9 cellular contexts compared by ENCODE assay signal in the genomic region with DNA sequence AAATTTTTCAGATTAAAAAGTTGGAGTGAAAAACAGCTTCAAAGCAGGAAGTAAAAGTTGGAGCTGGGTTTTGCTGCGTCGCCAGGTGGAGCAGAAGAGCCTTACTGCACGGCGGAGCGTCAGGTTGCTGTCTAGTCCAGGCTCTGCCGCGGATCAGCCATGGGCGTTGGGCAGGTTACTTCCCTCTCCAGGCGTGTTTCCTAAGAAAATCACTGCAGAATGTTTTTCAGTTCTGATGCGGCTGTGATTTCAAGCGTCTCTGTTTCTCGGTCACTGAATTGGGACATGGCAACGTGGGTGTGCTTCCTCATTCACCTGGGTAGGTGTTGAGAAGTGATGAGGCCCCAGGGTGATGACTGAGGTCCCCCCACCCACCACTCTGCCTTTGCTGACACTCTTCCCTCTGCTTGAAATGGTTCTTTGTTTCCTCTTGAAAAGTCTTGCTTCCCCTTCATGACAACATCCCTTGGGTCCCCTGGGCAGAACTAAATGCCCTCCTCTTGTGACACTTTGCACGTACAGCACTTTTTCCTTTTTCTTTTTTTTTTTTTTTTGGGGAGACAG. TPM values are rescaled to one million over a fixed set of nuclear protein-coding genes. Genes with fewer than 3 reads are reported as not detected.
DNase-seq lines count a peak whose midpoint lies in the region; ATAC-seq and TF ChIP-seq lines count a peak whose summit lies in the region.
"Had no signal": no experiment of that assay in that cellular context is flagged by ENCODE, and none has a peak within 500 bp of the region (broad histone marks: within the 10 kb centered on the region; RNA-seq: fewer than 3 reads in every experiment).

No MANE protein-coding gene starts in this region.

- H3K27ac ChIP-seq in BLaER1: peak overlapping the region; percentile 56
- peak overlapping the region; percentile 42 for H3K27ac ChIP-seq in suprapubic skin
- H3K27ac ChIP-seq: C4-2B had no signal

- H3K36me3 ChIP-seq in BLaER1: peaks cover 15% of the 10 kb centered on the region
- no peaks in the 10 kb centered on the region for H3K36me3 ChIP-seq in suprapubic skin

- ATAC-seq in HG02870 (IDR thresholded peaks at IDR 0.05; ENCODE audit: unreplicated experiment): peak; percentile 32
- no peak for ATAC-seq in WTC11
- ATAC-seq in GM19397 (IDR thresholded peaks at IDR 0.05; ENCODE audit: unreplicated experiment): no peak
- no peak for ATAC-seq in HG02571 (IDR thresholded peaks at IDR 0.05; ENCODE audit: unreplicated experiment)

- H3K27me3 ChIP-seq in BLaER1: no peaks in the 10 kb centered on the region
- no peaks in the 10 kb centered on the region for H3K27me3 ChIP-seq in suprapubic skin

- CTCF ChIA-PET in WTC11 (lab: Charles Lee): interaction anchor here (0.6 to 1.9 kb wide), 4 partner anchors 19 to 111 kb away, joined by 4 to 9 read pairs (median 4); no protein-coding TSS in a partner anchor

- H3K27me3 Mint-ChIP-seq in WTC11 (ENCODE audit: low read depth): no peaks in the 10 kb centered on the region; the same call in 1 of the 2 replicates

- H3K27ac Mint-ChIP-seq in WTC11: 0 out of 2 replicates have a peak overlapping the region, but pooled peaks have one; percentile 20

- no peaks in the 10 kb centered on the region for H3K36me3 Mint-ChIP-seq in WTC11

- H3K4me3 ChIP-seq in BLaER1 (peak overlapping the region; percentile 41), epithelial cell of proximal tubule (ENCODE audit: low read depth, low read length) (no peak overlapping the region), suprapubic skin (no peak overlapping the region)

- no peak for TF ChIP-seq POLR2A in suprapubic skin (IDR thresholded peaks at IDR 0.05)

- H3K4me1 ChIP-seq in BLaER1 (peaks cover 100% of the 10 kb centered on the region), suprapubic skin (peaks cover 63% of the 10 kb centered on the region)

- H3K4me2 ChIP-seq in BLaER1: peak overlapping the region; percentile 92

- no peak for DNase-seq in WTC11 (ENCODE audit: low spot score)
- no peak for DNase-seq in epithelial cell of proximal tubule (ENCODE audit: low read depth)
- DNase-seq in suprapubic skin (ENCODE audit: low spot score in 2 of 2): no peak
- DNase-seq in NCI-H524 treated with DMSO at 0.1 percent for 48 hours (lab: John Stamatoyannopoulos, UW): no peak

- H3K4me1 Mint-ChIP-seq in WTC11: peaks cover 11% of the 10 kb centered on the region

- H3K9me3 ChIP-seq in BLaER1 (no peaks in the 10 kb centered on the region), suprapubic skin (no peaks in the 10 kb centered on the region)

- TF ChIP-seq CTCF in WTC11 (IDR thresholded peaks at IDR 0.05): no peak
- TF ChIP-seq CTCF in epithelial cell of proximal tubule (conservative IDR thresholded peaks at IDR 0.05; ENCODE audit: low read depth, low read length): peak; percentile 39
- peak in 1 of 2 donors; percentile 40 for TF ChIP-seq CTCF in suprapubic skin (IDR thresholded peaks at IDR 0.05)

- H3K9me3 Mint-ChIP-seq in WTC11: no peaks in the 10 kb centered on the region; the same call in 1 of the 2 replicates

- TF ChIP-seq EP300 in suprapubic skin (IDR thresholded peaks at IDR 0.05): no peak

- H3K9ac ChIP-seq in BLaER1: peak overlapping the region; percentile 51

- peaks cover 87% of the 10 kb centered on the region for H4K20me1 ChIP-seq in BLaER1

- H3K4me3 Mint-ChIP-seq in WTC11: no peak overlapping the region

- 46% methylated on average over 14 of the region's 14 CpGs for WGBS in suprapubic skin

- POLR2A ChIA-PET in WTC11 (lab: Charles Lee): no interaction called here

TF ChIP-seq in WTC11, 78 proteins besides CTCF, POLR2A, EP300 and RAD21 (continues in another document):
- TF ChIP-seq, protein P1, sequence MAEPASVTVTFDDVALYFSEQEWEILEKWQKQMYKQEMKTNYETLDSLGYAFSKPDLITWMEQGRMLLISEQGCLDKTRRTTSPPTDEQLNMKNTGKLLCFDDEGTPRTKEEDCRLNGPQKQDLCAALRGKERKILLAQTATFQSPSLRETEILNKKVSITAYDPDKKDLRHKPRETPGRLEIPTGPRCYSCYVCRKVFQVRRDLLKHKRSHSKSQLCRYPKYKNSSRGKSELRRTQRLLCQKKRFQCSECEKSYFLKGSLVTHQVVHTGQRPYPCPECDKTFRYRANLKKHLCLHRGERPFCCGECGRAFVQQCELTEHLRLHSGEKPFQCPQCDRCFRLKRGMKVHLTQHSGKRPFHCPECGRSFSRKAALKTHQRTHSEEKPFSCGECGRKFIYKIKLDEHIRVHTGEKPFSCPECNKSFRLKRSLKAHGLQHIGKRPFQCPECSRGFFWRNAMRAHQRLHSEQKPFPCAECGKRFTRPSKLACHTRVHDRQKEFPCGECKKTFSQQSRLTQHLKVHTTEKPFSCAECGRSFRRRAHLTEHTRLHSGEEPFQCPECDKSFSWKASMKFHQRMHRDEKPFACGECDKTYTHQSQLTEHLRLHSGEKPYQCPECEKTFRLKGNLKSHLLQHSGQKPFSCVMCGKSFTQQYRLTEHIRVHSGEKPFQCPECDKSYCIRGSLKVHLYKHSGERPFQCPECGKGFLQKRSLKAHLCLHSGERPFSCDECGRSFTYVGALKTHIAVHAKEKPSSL (CRISPR knock-in tag; conservative IDR thresholded peaks at IDR 0.05): no peak
- TF ChIP-seq, protein P2, sequence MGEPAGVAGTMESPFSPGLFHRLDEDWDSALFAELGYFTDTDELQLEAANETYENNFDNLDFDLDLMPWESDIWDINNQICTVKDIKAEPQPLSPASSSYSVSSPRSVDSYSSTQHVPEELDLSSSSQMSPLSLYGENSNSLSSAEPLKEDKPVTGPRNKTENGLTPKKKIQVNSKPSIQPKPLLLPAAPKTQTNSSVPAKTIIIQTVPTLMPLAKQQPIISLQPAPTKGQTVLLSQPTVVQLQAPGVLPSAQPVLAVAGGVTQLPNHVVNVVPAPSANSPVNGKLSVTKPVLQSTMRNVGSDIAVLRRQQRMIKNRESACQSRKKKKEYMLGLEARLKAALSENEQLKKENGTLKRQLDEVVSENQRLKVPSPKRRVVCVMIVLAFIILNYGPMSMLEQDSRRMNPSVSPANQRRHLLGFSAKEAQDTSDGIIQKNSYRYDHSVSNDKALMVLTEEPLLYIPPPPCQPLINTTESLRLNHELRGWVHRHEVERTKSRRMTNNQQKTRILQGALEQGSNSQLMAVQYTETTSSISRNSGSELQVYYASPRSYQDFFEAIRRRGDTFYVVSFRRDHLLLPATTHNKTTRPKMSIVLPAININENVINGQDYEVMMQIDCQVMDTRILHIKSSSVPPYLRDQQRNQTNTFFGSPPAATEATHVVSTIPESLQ (CRISPR knock-in tag; IDR thresholded peaks at IDR 0.05): no peak
- TF ChIP-seq ZBTB21 (CRISPR knock-in tag; IDR thresholded peaks at IDR 0.05; ENCODE audit: borderline replicate concordance) (no peak), ZNF671 (CRISPR knock-in tag; IDR thresholded peaks at IDR 0.05) (no peak)
- TF ChIP-seq, protein P3, sequence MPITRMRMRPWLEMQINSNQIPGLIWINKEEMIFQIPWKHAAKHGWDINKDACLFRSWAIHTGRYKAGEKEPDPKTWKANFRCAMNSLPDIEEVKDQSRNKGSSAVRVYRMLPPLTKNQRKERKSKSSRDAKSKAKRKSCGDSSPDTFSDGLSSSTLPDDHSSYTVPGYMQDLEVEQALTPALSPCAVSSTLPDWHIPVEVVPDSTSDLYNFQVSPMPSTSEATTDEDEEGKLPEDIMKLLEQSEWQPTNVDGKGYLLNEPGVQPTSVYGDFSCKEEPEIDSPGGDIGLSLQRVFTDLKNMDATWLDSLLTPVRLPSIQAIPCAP (CRISPR knock-in tag; IDR thresholded peaks at IDR 0.05): no peak
- TF ChIP-seq, protein P4, sequence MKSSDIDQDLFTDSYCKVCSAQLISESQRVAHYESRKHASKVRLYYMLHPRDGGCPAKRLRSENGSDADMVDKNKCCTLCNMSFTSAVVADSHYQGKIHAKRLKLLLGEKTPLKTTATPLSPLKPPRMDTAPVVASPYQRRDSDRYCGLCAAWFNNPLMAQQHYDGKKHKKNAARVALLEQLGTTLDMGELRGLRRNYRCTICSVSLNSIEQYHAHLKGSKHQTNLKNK (CRISPR knock-in tag; IDR thresholded peaks at IDR 0.05): no peak
- TF ChIP-seq, protein P5, sequence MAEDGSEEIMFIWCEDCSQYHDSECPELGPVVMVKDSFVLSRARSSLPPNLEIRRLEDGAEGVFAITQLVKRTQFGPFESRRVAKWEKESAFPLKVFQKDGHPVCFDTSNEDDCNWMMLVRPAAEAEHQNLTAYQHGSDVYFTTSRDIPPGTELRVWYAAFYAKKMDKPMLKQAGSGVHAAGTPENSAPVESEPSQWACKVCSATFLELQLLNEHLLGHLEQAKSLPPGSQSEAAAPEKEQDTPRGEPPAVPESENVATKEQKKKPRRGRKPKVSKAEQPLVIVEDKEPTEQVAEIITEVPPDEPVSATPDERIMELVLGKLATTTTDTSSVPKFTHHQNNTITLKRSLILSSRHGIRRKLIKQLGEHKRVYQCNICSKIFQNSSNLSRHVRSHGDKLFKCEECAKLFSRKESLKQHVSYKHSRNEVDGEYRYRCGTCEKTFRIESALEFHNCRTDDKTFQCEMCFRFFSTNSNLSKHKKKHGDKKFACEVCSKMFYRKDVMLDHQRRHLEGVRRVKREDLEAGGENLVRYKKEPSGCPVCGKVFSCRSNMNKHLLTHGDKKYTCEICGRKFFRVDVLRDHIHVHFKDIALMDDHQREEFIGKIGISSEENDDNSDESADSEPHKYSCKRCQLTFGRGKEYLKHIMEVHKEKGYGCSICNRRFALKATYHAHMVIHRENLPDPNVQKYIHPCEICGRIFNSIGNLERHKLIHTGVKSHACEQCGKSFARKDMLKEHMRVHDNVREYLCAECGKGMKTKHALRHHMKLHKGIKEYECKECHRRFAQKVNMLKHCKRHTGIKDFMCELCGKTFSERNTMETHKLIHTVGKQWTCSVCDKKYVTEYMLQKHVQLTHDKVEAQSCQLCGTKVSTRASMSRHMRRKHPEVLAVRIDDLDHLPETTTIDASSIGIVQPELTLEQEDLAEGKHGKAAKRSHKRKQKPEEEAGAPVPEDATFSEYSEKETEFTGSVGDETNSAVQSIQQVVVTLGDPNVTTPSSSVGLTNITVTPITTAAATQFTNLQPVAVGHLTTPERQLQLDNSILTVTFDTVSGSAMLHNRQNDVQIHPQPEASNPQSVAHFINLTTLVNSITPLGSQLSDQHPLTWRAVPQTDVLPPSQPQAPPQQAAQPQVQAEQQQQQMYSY (CRISPR knock-in tag; IDR thresholded peaks at IDR 0.05): no peak

RNA-seq across cellular contexts. Expression of a gene that starts 7.6 kb away (rescaled TPM):
- total RNA-seq in WTC11 (2021): 60.8 to 62.3 TPM (median 61.5 TPM) in 3 replicates
- total RNA-seq in epithelial cell of proximal tubule: 24.6 and 69.2 TPM in 2 replicates
- total RNA-seq in suprapubic skin: 10 to 100 TPM; 48.8 to 80.0 (median 61.4) TPM
